ENCODE assay signal across 25 cellular contexts in the genomic region with DNA sequence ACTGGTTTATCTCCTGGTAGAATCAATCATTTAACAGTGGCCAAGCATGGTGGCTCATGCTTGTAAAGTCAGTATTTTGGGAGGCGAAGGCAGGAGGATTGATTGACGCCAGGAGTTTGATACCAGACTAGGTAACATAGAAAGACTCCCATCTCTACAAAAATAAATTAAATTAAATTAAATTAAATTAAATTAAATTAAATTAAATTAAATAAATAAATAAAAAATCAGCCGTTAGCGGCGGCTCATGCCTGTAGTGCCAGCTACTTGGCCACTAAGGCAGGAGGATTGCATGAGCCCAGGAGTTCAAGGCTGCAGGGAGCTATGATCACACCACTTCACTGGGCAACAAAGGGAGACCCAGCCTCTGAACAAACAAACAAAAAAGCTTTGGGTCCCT.
"Had no signal": no experiment of that assay in that cellular context is flagged by ENCODE, and none has a peak within 500 bp of the region (broad histone marks: within the 10 kb centered on the region; RNA-seq: fewer than 3 reads in every experiment).

No MANE protein-coding gene starts in this region.

- H3K9me3 ChIP-seq: colonic mucosa, esophagus muscularis mucosa, esophagus squamous epithelium, gastrocnemius medialis, gastroesophageal sphincter, heart left ventricle, heart right ventricle had no signal

- H3K9me3 Mint-ChIP-seq: dendritic cell treated with granulocyte-macrophage colony-stimulating factor and Interleukin-4, amounts not matched to agents 40 ng/mL and 50 ng/mL, for 4 days; effector memory CD8-positive, alpha-beta T cell; endodermal cell had no signal

- H3K27ac Mint-ChIP-seq: dendritic cell treated with granulocyte-macrophage colony-stimulating factor and Interleukin-4, amounts not matched to agents 40 ng/mL and 50 ng/mL, for 4 days; effector memory CD8-positive, alpha-beta T cell; endodermal cell had no signal

- H3K4me3 ChIP-seq: colonic mucosa, coronary artery, dorsolateral prefrontal cortex, esophagus muscularis mucosa, esophagus squamous epithelium, gastrocnemius medialis, gastroesophageal sphincter, heart left ventricle, heart right ventricle, hepatocyte had no signal

- H3K27me3 Mint-ChIP-seq: dendritic cell treated with granulocyte-macrophage colony-stimulating factor and Interleukin-4, amounts not matched to agents 40 ng/mL and 50 ng/mL, for 4 days; effector memory CD8-positive, alpha-beta T cell had no signal

- H3K4me3 Mint-ChIP-seq: dendritic cell treated with granulocyte-macrophage colony-stimulating factor and Interleukin-4, amounts not matched to agents 40 ng/mL and 50 ng/mL, for 4 days; effector memory CD8-positive, alpha-beta T cell; endodermal cell had no signal

- ATAC-seq: effector memory CD8-positive, alpha-beta T cell; esophagus mucosa; foreskin keratinocyte; gastrocnemius medialis; gastroesophageal sphincter; heart left ventricle; heart right ventricle had no signal

- DNase-seq: colonic mucosa; cortex of kidney; dermis blood vessel endothelial cell; dorsolateral prefrontal cortex; effector CD4-positive, alpha-beta T cell; effector CD8-positive, alpha-beta T cell; effector memory CD4-positive, alpha-beta T cell; effector memory CD8-positive, alpha-beta T cell; endodermal cell; erythroblast; esophagus squamous epithelium; foreskin fibroblast; foreskin keratinocyte; foreskin melanocyte; gastrocnemius medialis; glutamatergic neuron; head of caudate nucleus; heart left ventricle; heart right ventricle had no signal

- H3K4me1 ChIP-seq: colonic mucosa, esophagus muscularis mucosa, esophagus squamous epithelium, foreskin keratinocyte, gastrocnemius medialis, gastroesophageal sphincter, heart left ventricle, heart right ventricle had no signal

- H3K36me3 ChIP-seq: colonic mucosa, esophagus muscularis mucosa, esophagus squamous epithelium, gastrocnemius medialis, gastroesophageal sphincter, heart left ventricle, heart right ventricle had no signal

- H3K27me3 ChIP-seq: colonic mucosa, dorsolateral prefrontal cortex, esophagus muscularis mucosa, esophagus squamous epithelium, foreskin keratinocyte, gastrocnemius medialis, gastroesophageal sphincter, heart left ventricle, heart right ventricle, hepatocyte had no signal
